In the genomic region with DNA sequence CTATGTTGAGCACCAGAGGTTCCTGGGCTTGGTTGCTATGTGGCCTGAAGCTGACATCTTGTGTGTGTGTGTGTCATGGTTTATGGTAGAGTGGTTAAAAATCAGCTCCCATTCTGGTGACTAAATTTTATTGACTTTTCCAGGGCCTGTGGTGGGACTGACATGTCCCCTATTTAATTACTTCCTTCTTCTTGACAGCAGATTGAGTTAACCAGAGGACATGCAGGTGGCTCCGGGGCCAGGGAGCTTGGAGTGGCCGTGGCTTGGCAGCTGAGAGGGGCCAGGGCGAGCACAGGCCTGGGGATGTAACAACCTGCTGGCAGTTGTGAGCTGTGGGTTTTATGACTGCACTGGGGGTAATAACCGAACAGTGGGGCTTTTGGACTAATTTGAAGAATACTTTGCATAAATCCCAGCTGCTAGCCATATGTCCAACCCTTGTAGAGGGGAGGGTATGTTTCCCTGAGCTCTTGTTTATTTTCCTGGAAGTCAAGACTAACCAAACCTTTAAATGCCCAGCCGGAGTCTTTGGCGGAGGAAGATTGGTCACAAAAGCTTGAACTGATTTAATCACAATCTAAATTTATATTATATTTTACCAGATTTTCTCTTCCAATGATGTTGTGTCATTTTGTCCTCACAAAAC, we compare ENCODE assay signal across 15 cellular contexts.
DNase-seq lines count a peak whose midpoint lies in the region; ATAC-seq and TF ChIP-seq lines count a peak whose summit lies in the region.
"Had no signal": no experiment of that assay in that cellular context is flagged by ENCODE, and none has a peak within 500 bp of the region (broad histone marks: within the 10 kb centered on the region; RNA-seq: fewer than 3 reads in every experiment).

No MANE protein-coding gene starts in this region.

- H3K36me3 ChIP-seq in IMR-90 (ENCODE audit: control insufficient read depth, insufficient read depth, low read length): no peaks in the 10 kb centered on the region
- no peaks in the 10 kb centered on the region for H3K36me3 ChIP-seq in psoas muscle (ENCODE audit: insufficient read depth in 1 of 2, low read depth in 1 of 2)

- dilution Hi-C loops in IMR-90 (cut with HindIII; ENCODE audit: low sequenced_read_pairs, unreplicated experiment): no loop called here

- DNase-seq in CD14-positive monocyte (ENCODE audit: low spot score) (no peak), IMR-90 (peak; percentile 8), NCI-H82 treated with DMSO at 0.1 percent for 48 hours (lab: John Stamatoyannopoulos, UW; ENCODE audit: unreplicated experiment) (peak; percentile 25), fibroblast of peridontal ligament (ENCODE audit: extremely low read depth) (peak; percentile 51), psoas muscle (no peak), omental fat pad (ENCODE audit: low spot score) (no peak), T-helper 2 cell (no peak)
- DNase-seq: activated CD4-positive, alpha-beta T cell treated with anti-CD3 and anti-CD28 coated beads, Interleukin-2, amount 10 ng/mL, durations not matched to agents 24 days and 14 days; activated naive CD8-positive, alpha-beta T cell treated with anti-CD3 and anti-CD28 coated beads, Interleukin-2, amount 10 ng/mL, durations not matched to agents 7 days and 5 days; activated T-cell treated with anti-CD3 and anti-CD28 coated beads, Interleukin-2, amount 50 U/mL, for 1 hour; NCI-H226; RPMI8226 had no signal

- H4K91ac ChIP-seq in IMR-90 (ENCODE audit: insufficient read depth, low read depth, low read length): no peak overlapping the region

- H3K4ac ChIP-seq in IMR-90 (ENCODE audit: low read depth, low read length): no peak overlapping the region

- no peak overlapping the region for H4K5ac ChIP-seq in IMR-90 (ENCODE audit: low read depth, low read length)

- H2BK15ac ChIP-seq in IMR-90 (ENCODE audit: low read depth, low read length): no peak overlapping the region

- ATAC-seq in IMR-90 (ENCODE audit: low read depth) (no peak), psoas muscle (no peak), omental fat pad (ENCODE audit: low FRiP score) (no peak), HG02571 (IDR thresholded peaks at IDR 0.05; ENCODE audit: unreplicated experiment) (no peak)

- H3K9me1 ChIP-seq in IMR-90 (ENCODE audit: insufficient read depth, low read length): no peaks in the 10 kb centered on the region

- peaks cover 7% of the 10 kb centered on the region for H3K27me3 ChIP-seq in IMR-90 (ENCODE audit: control insufficient read depth, insufficient read depth, low read length)
- peaks cover 0 to 12% (median 0%) of the 10 kb centered on the region in 3 donors for H3K27me3 ChIP-seq in psoas muscle (ENCODE audit: insufficient read depth in 3 of 3, low read length in 2 of 3)

- no TSS peak for BruUV-seq in IMR-90 (replicated peaks; lab: Mats Ljungman, UMichigan)

- 0% methylated on average over 1 of the region's 6 CpGs; no CpG with 5 or more reads in 1 of the 2 experiments for WGBS in IMR-90 (ENCODE audit: extremely low coverage in 2 of 2, insufficient read length in 1 of 2), 2 experiments
- WGBS in psoas muscle, 3 donors: 47 to 70% (median 56%) methylated on average over 6 of the region's 6 CpGs

- H3K4me1 ChIP-seq in IMR-90 (ENCODE audit: control insufficient read depth, insufficient read depth, low read length): no peaks in the 10 kb centered on the region
- no peaks in the 10 kb centered on the region for H3K4me1 ChIP-seq in psoas muscle

- H3K4me3 Mint-ChIP-seq in CD14-positive monocyte: no peak overlapping the region
- H3K4me3 Mint-ChIP-seq: activated CD4-positive, alpha-beta T cell treated with anti-CD3 and anti-CD28 coated beads, Interleukin-2, amount 10 ng/mL, durations not matched to agents 24 days and 14 days; activated naive CD8-positive, alpha-beta T cell treated with anti-CD3 and anti-CD28 coated beads, Interleukin-2, amount 10 ng/mL, durations not matched to agents 7 days and 5 days; central memory CD8-positive, alpha-beta T cell; T-helper 2 cell treated with Interferon-gamma antibody and Interleukin-4, amounts not matched to agents 5 μg/mL and 100 μg/mL, for 36 hours had no signal

- POLR2A ChIA-PET in IMR-90 (lab: Charles Lee; ENCODE audit: unreplicated experiment): no interaction called here

- H3K27ac Mint-ChIP-seq in CD14-positive monocyte: peak overlapping the region in 4 of 7 donors; percentile 1 to 73 (median 62)
- H3K27ac Mint-ChIP-seq: activated CD4-positive, alpha-beta T cell treated with anti-CD3 and anti-CD28 coated beads, Interleukin-2, amount 10 ng/mL, durations not matched to agents 24 days and 14 days; activated naive CD8-positive, alpha-beta T cell treated with anti-CD3 and anti-CD28 coated beads, Interleukin-2, amount 10 ng/mL, durations not matched to agents 7 days and 5 days; T-helper 2 cell treated with Interferon-gamma antibody and Interleukin-4, amounts not matched to agents 5 μg/mL and 100 μg/mL, for 36 hours had no signal

- intact Hi-C loops in CD14-positive monocyte (cut with micrococcal nuclease): loop anchor here (10.0 kb wide), 3 partner anchors 158 to 222 kb away; a partner anchor contains a TSS
- intact Hi-C loops in IMR-90 (cut with micrococcal nuclease): no loop called here
- intact Hi-C loops in psoas muscle (cut with DNase I): loop anchor here (5.0 to 10.0 kb wide), 3 partner anchors 185 to 232 kb away; a partner anchor contains a TSS

- TF ChIP-seq POLR2A in IMR-90 (IDR thresholded peaks at IDR 0.05; ENCODE audit: low read depth, low read length): no peak

- H3K79me1 ChIP-seq in IMR-90 (ENCODE audit: low read depth in 1 of 2, low read length in 2 of 2): no peaks in the 10 kb centered on the region

- no peak overlapping the region for H3K56ac ChIP-seq in IMR-90 (ENCODE audit: extremely low read depth, insufficient read depth, low read length)

- no peak overlapping the region for H2BK5ac ChIP-seq in IMR-90 (ENCODE audit: low read depth, low read length, poor library complexity, severe bottlenecking)

- no peak overlapping the region for H3K4me3 ChIP-seq in IMR-90 (ENCODE audit: insufficient read depth, low read depth, low read length)
- no peak overlapping the region for H3K4me3 ChIP-seq in psoas muscle

- no peak overlapping the region for H2BK20ac ChIP-seq in IMR-90 (ENCODE audit: low read depth, low read length)

- no peaks in the 10 kb centered on the region for H3K9me3 Mint-ChIP-seq in CD14-positive monocyte
- H3K9me3 Mint-ChIP-seq: activated CD4-positive, alpha-beta T cell treated with anti-CD3 and anti-CD28 coated beads, Interleukin-2, amount 10 ng/mL, durations not matched to agents 24 days and 14 days; activated naive CD8-positive, alpha-beta T cell treated with anti-CD3 and anti-CD28 coated beads, Interleukin-2, amount 10 ng/mL, durations not matched to agents 7 days and 5 days; central memory CD8-positive, alpha-beta T cell; T-helper 2 cell treated with Interferon-gamma antibody and Interleukin-4, amounts not matched to agents 5 μg/mL and 100 μg/mL, for 36 hours had no signal

- CTCF ChIA-PET in IMR-90 (lab: Yijun Ruan, JAX): no interaction called here

- TF ChIP-seq CTCF in CD14-positive monocyte (IDR thresholded peaks at IDR 0.05): no peak
- no peak for TF ChIP-seq CTCF in IMR-90 (conservative IDR thresholded peaks at IDR 0.05; ENCODE audit: low read depth, low read length)
- TF ChIP-seq CTCF in psoas muscle (IDR thresholded peaks at IDR 0.05): no peak
- no peak for TF ChIP-seq CTCF in omental fat pad (IDR thresholded peaks at IDR 0.05)

- no peak overlapping the region for H3K18ac ChIP-seq in IMR-90 (ENCODE audit: low read depth, low read length)

- H3K14ac ChIP-seq in IMR-90 (replicated peaks; ENCODE audit: low read depth, low read length): no peak overlapping the region

- H3K23ac ChIP-seq in IMR-90 (ENCODE audit: low read depth, low read length): no peak overlapping the region

- H3K4me2 ChIP-seq in IMR-90 (ENCODE audit: low read depth, low read length): no peak overlapping the region

- no peak overlapping the region for H3K9ac ChIP-seq in IMR-90 (ENCODE audit: low read depth, low read length)

- no peak overlapping the region for H2BK120ac ChIP-seq in IMR-90 (ENCODE audit: low read depth, low read length)

- H2AK9ac ChIP-seq in IMR-90 (replicated peaks; ENCODE audit: low read depth, low read length, poor library complexity): no peak overlapping the region

- peaks cover 0 to 2% (median 1%) of the 10 kb centered on the region in 3 donors for H3K27me3 Mint-ChIP-seq in CD14-positive monocyte (ENCODE audit: low read depth in 3 of 3)
- H3K27me3 Mint-ChIP-seq: activated naive CD8-positive, alpha-beta T cell treated with anti-CD3 and anti-CD28 coated beads, Interleukin-2, amount 10 ng/mL, durations not matched to agents 7 days and 5 days; central memory CD8-positive, alpha-beta T cell had no signal

- no peak for TF ChIP-seq RAD21 in IMR-90 (IDR thresholded peaks at IDR 0.05; ENCODE audit: low read length)

- H3K9me3 ChIP-seq in IMR-90 (ENCODE audit: control insufficient read depth, insufficient read depth, low read length) (no peaks in the 10 kb centered on the region), psoas muscle (no peaks in the 10 kb centered on the region)

- in situ Hi-C loops in IMR-90 (cut with MboI; ENCODE audit: low sequenced_read_pairs): no loop called here

- no peak overlapping the region for H4K8ac ChIP-seq in IMR-90 (ENCODE audit: low read depth in 2 of 2, low read length in 2 of 2)

- H2AK5ac ChIP-seq in IMR-90 (ENCODE audit: low read depth, low read length): no peak overlapping the region

- no peaks in the 10 kb centered on the region for H4K20me1 ChIP-seq in IMR-90 (ENCODE audit: insufficient read depth, low read length)

- H3K36me3 Mint-ChIP-seq in CD14-positive monocyte: no peaks in the 10 kb centered on the region
- H3K36me3 Mint-ChIP-seq: activated naive CD8-positive, alpha-beta T cell treated with anti-CD3 and anti-CD28 coated beads, Interleukin-2, amount 10 ng/mL, durations not matched to agents 7 days and 5 days had no signal

- no peak overlapping the region for H3K27ac ChIP-seq in IMR-90 (ENCODE audit: insufficient read depth, low read length)
- no peak overlapping the region for H3K27ac ChIP-seq in psoas muscle

- H2AFZ ChIP-seq in IMR-90 (replicated peaks; ENCODE audit: low read length, poor library complexity): no peak overlapping the region

- peaks cover 32% of the 10 kb centered on the region for H3K4me1 Mint-ChIP-seq in CD14-positive monocyte
- H3K4me1 Mint-ChIP-seq: central memory CD8-positive, alpha-beta T cell had no signal

TF ChIP-seq in IMR-90, 13 proteins besides CTCF, POLR2A, EP300 and RAD21 (continues in another document):
- TF ChIP-seq, protein P1, sequence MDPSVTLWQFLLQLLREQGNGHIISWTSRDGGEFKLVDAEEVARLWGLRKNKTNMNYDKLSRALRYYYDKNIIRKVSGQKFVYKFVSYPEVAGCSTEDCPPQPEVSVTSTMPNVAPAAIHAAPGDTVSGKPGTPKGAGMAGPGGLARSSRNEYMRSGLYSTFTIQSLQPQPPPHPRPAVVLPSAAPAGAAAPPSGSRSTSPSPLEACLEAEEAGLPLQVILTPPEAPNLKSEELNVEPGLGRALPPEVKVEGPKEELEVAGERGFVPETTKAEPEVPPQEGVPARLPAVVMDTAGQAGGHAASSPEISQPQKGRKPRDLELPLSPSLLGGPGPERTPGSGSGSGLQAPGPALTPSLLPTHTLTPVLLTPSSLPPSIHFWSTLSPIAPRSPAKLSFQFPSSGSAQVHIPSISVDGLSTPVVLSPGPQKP (IDR thresholded peaks at IDR 0.05; ENCODE audit: borderline replicate concordance, low read depth, low read length): no peak
- TF ChIP-seq CEBPB (IDR thresholded peaks at IDR 0.05; ENCODE audit: low read depth, low read length) (no peak), NFE2L2 (IDR thresholded peaks at IDR 0.05; ENCODE audit: low read depth, low read length) (no peak)

Comparison
In these comparisons a context has a peak if more than half of its experiments do, and no peak if none do; other contexts are left out.
1. DNase-seq: peak in IMR-90 (single experiment), NCI-H82 treated with DMSO at 0.1 percent for 48 hours (single experiment) and fibroblast of peridontal ligament (single experiment); none in CD14-positive monocyte (single experiment), psoas muscle (0 of 2), omental fat pad (single experiment) and T-helper 2 cell (0 of 5).